Comparison of ENCODE assay signal across 1 cellular context in genomic region chr6:34206726-34207125, GRCh38.
TF ChIP-seq lines count a peak whose summit lies in the region.

No MANE protein-coding gene starts in this region.

TF ChIP-seq in GM23338, 12 proteins besides CTCF, POLR2A, EP300 and RAD21 (continued from another document):
- TF ChIP-seq ZNF462 (CRISPR knock-in tag; IDR thresholded peaks at IDR 0.05) (no peak), CREB1 (CRISPR knock-in tag; IDR thresholded peaks at IDR 0.05; ENCODE audit: low read depth) (no peak), JUNB (IDR thresholded peaks at IDR 0.05; ENCODE audit: unreplicated experiment) (no peak), NANOG (IDR thresholded peaks at IDR 0.05; ENCODE audit: borderline replicate concordance) (no peak), EZH2phosphoT487 (IDR thresholded peaks at IDR 0.05; ENCODE audit: unreplicated experiment) (no peak), ETS1 (IDR thresholded peaks at IDR 0.05) (no peak), REST (IDR thresholded peaks at IDR 0.05; ENCODE audit: unreplicated experiment) (no peak), ZNF114 (CRISPR knock-in tag; IDR thresholded peaks at IDR 0.05) (no peak), POLR2AphosphoS5 (IDR thresholded peaks at IDR 0.05; ENCODE audit: low read depth) (no peak), STAT1 (IDR thresholded peaks at IDR 0.05; ENCODE audit: unreplicated experiment) (no peak), ZNF331 (CRISPR knock-in tag; IDR thresholded peaks at IDR 0.05; ENCODE audit: low read depth) (no peak)
